1 cellular context compared by ENCODE assay signal in genomic region chrX:57335790-57336189, GRCh38. TPM values are rescaled to one million over a fixed set of nuclear protein-coding genes. Genes with fewer than 3 reads are reported as not detected.
"Had no signal": no experiment of that assay in that cellular context is flagged by ENCODE, and none has a peak within 500 bp of the region (broad histone marks: within the 10 kb centered on the region; RNA-seq: fewer than 3 reads in every experiment).

No MANE protein-coding gene starts in this region.

RNA-seq across cellular contexts. Expression of gene FAAH2, which starts 49.3 kb away (rescaled TPM):
- total RNA-seq: ascending aorta had no signal
